ENCODE assay signal across 12 cellular contexts in the genomic region with DNA sequence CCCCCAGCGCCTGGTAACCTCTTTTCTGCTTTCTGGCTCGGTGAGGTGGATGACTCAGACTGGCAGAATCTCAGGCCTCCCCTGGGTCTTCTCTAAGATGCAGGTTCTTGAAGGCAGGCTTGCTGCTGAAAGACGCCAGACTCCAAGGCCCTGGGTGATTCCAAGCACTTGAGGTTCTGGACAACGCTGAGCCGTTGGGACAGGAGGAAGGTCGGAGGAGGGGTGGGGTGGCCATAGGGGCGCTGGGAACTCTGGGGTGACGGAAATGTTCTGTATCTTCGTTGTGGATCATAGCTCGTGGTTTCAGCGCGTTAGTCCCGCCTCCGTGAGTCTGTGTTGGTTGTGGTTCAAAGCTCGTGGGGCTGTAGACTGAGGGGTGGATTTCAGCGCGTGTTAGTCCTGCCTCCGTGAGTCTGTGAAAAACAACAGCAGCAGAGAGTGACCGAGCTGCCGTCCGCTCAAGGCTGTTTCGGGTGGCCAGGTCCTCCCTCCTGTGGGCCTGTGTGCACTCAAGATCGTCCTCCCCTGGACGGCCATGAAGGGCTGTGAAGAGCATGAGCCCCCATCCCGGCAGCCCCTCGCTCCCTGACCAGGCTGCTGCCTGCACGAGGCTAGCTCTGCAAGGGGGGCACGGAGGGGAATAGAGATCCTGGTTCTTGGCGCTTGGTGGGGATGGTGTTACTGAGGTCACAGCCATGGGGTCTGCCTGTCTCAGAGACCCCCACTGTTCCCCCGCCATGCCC. TPM values are rescaled to one million over a fixed set of nuclear protein-coding genes. Genes with fewer than 3 reads are reported as not detected.
DNase-seq lines count a peak whose midpoint lies in the region; ATAC-seq lines count a peak whose summit lies in the region.
"Had no signal": no experiment of that assay in that cellular context is flagged by ENCODE, and none has a peak within 500 bp of the region (broad histone marks: within the 10 kb centered on the region; RNA-seq: fewer than 3 reads in every experiment).

No MANE protein-coding gene starts in this region.

- peak overlapping the region; percentile 33 for H3K27ac Mint-ChIP-seq in activated T-helper 1 cell treated with anti-CD3 and anti-CD28 coated beads, Interleukin-12 subunit alpha, Interleukin-12 subunit beta, Interleukin-2, Interleukin-4 antibody, amounts not matched to agents 30 ng/mL and 10 ng/mL and 1 ng/mL, durations not matched to agents 14 hours and 24 hours and 36 hours
- H3K27ac Mint-ChIP-seq: type B pancreatic cell had no signal

- intact Hi-C loops in activated T-helper 1 cell treated with anti-CD3 and anti-CD28 coated beads, Interleukin-12 subunit alpha, Interleukin-12 subunit beta, Interleukin-2, Interleukin-4 antibody, amounts not matched to agents 30 ng/mL and 10 ng/mL and 1 ng/mL, durations not matched to agents 14 hours and 24 hours and 36 hours (cut with micrococcal nuclease), result loop anchor here (1.0 kb wide), 1 partner anchor 24 kb away; no protein-coding TSS in a partner anchor
- intact Hi-C loops in sciatic nerve (cut with DNase I), result no loop called here

- peaks cover 12% of the 10 kb centered on the region for H3K4me1 Mint-ChIP-seq in activated T-helper 1 cell treated with anti-CD3 and anti-CD28 coated beads, Interleukin-12 subunit alpha, Interleukin-12 subunit beta, Interleukin-2, Interleukin-4 antibody, amounts not matched to agents 30 ng/mL and 10 ng/mL and 1 ng/mL, durations not matched to agents 14 hours and 24 hours and 36 hours (ENCODE audit: low read depth)

- peaks cover 26% of the 10 kb centered on the region for H3K9me3 Mint-ChIP-seq in activated T-helper 1 cell treated with anti-CD3 and anti-CD28 coated beads, Interleukin-12 subunit alpha, Interleukin-12 subunit beta, Interleukin-2, Interleukin-4 antibody, amounts not matched to agents 30 ng/mL and 10 ng/mL and 1 ng/mL, durations not matched to agents 14 hours and 24 hours and 36 hours

- peaks cover 37% of the 10 kb centered on the region for H3K27me3 Mint-ChIP-seq in activated T-helper 1 cell treated with anti-CD3 and anti-CD28 coated beads, Interleukin-12 subunit alpha, Interleukin-12 subunit beta, Interleukin-2, Interleukin-4 antibody, amounts not matched to agents 30 ng/mL and 10 ng/mL and 1 ng/mL, durations not matched to agents 14 hours and 24 hours and 36 hours (ENCODE audit: insufficient read depth)

- peak overlapping the region; percentile 43 for H3K4me3 Mint-ChIP-seq in activated T-helper 1 cell treated with anti-CD3 and anti-CD28 coated beads, Interleukin-12 subunit alpha, Interleukin-12 subunit beta, Interleukin-2, Interleukin-4 antibody, amounts not matched to agents 30 ng/mL and 10 ng/mL and 1 ng/mL, durations not matched to agents 14 hours and 24 hours and 36 hours
- H3K4me3 Mint-ChIP-seq: type B pancreatic cell had no signal

- no peak for ATAC-seq in sciatic nerve

- peaks cover under 1% of the 10 kb centered on the region for H3K36me3 Mint-ChIP-seq in activated T-helper 1 cell treated with anti-CD3 and anti-CD28 coated beads, Interleukin-12 subunit alpha, Interleukin-12 subunit beta, Interleukin-2, Interleukin-4 antibody, amounts not matched to agents 30 ng/mL and 10 ng/mL and 1 ng/mL, durations not matched to agents 14 hours and 24 hours and 36 hours (ENCODE audit: low read depth)
- H3K36me3 Mint-ChIP-seq: type B pancreatic cell had no signal

- DNase-seq in stimulated activated CD4-positive, alpha-beta T cell treated with anti-CD3 and anti-CD28 coated beads, Interleukin-15, amount 100 ng/mL, for 24 hours, result peak; percentile 44
- DNase-seq in stimulated activated CD4-positive, alpha-beta T cell treated with anti-CD3 and anti-CD28 coated beads, Interleukin-12 subunit alpha, Interleukin-12 subunit beta, amount 100 ng/mL, for 4 hours, result no peak
- no peak for DNase-seq in activated T-helper 1 cell treated with anti-CD3 and anti-CD28 coated beads, Interleukin-12 subunit alpha, Interleukin-12 subunit beta, Interleukin-2, Interleukin-4 antibody, amounts not matched to agents 30 ng/mL and 10 ng/mL and 1 ng/mL, durations not matched to agents 14 hours and 24 hours and 36 hours (ENCODE audit: low spot score)
- DNase-seq in left kidney (ENCODE audit: low read depth, low spot score), result peak; percentile 26
- no peak for DNase-seq in NCI-H187 (lab: John Stamatoyannopoulos, UW)
- DNase-seq in sciatic nerve (ENCODE audit: low spot score), result no peak
- no peak for DNase-seq in mucosa of gallbladder (ENCODE audit: low spot score)
- DNase-seq in NCI-H1417 treated with DMSO at 0.1 percent for 48 hours (lab: John Stamatoyannopoulos, UW), result no peak
- DNase-seq: mammary epithelial cell, NCI-H187 treated with DMSO at 0.1 percent for 48 hours had no signal

RNA-seq across cellular contexts. Expression of a gene that starts 7.7 kb away (rescaled TPM):
- not detected in 2 replicates for total RNA-seq in activated T-helper 1 cell treated with anti-CD3 and anti-CD28 coated beads, Interleukin-12 subunit alpha, Interleukin-12 subunit beta, Interleukin-2, Interleukin-4 antibody, amounts not matched to agents 30 ng/mL and 10 ng/mL and 1 ng/mL, durations not matched to agents 14 hours and 24 hours and 36 hours
- 0.09 TPM for total RNA-seq in sciatic nerve
- total RNA-seq in mucosa of gallbladder, result 0.40 TPM
- total RNA-seq: SJSA1 had no signal

Comparison
In these comparisons a context has a peak if more than half of its experiments do, and no peak if none do; other contexts are left out.
1. DNase-seq: peak in stimulated activated CD4-positive, alpha-beta T cell treated with anti-CD3 and anti-CD28 coated beads, Interleukin-15, amount 100 ng/mL, for 24 hours (single experiment) and left kidney (single experiment); none in stimulated activated CD4-positive, alpha-beta T cell treated with anti-CD3 and anti-CD28 coated beads, Interleukin-12 subunit alpha, Interleukin-12 subunit beta, amount 100 ng/mL, for 4 hours (single experiment), activated T-helper 1 cell treated with anti-CD3 and anti-CD28 coated beads, Interleukin-12 subunit alpha, Interleukin-12 subunit beta, Interleukin-2, Interleukin-4 antibody, amounts not matched to agents 30 ng/mL and 10 ng/mL and 1 ng/mL, durations not matched to agents 14 hours and 24 hours and 36 hours (single experiment), NCI-H187 (0 of 2), sciatic nerve (single experiment), mucosa of gallbladder (single experiment) and NCI-H1417 treated with DMSO at 0.1 percent for 48 hours (single experiment).